Comparison of ENCODE assay signal across 11 cellular contexts in the genomic region with DNA sequence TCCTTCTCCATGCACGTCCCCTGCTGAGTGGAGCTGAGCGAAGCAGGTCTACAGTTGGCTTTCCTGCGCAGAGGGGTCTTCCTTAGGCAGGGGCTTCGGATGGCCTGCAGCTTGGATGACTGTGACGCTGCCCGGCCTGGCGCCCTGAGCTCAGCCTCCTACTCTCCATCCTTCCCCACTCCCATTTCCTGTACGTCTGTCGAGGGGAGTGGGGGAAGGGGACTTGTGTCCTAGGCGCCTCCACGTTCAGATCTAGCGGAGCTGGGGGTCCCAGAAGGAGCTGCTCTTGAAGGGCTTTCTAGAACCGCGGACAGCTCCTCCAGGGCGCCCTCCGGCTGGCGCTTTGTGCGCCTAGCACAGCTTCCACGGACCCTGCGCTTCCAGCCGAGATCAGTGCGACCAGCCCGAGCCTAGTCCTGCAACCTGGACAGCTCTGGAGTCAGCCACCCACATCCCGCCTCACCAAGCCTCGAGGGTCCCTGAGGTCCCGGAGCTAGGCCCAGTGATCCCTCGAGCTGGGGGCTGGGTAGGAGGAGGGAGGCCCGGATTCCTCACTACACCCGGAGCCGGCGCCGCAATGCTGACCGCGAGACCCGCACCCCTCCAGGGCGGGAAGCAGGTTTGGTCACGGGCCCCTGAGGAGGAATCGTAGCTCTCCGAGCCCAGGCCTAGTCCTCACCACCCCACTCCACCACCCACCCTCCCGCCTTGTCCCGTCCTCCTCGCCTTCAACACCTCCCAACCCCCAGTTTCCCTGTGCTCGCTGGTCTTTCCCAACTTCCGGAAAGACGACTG. TPM values are rescaled to one million over a fixed set of nuclear protein-coding genes. Genes with fewer than 3 reads are reported as not detected.
DNase-seq lines count a peak whose midpoint lies in the region; ATAC-seq, FAIRE-seq and TF ChIP-seq lines count a peak whose summit lies in the region.
"Had no signal": no experiment of that assay in that cellular context is flagged by ENCODE, and none has a peak within 500 bp of the region (broad histone marks: within the 10 kb centered on the region; RNA-seq: fewer than 3 reads in every experiment).

No MANE protein-coding gene starts in this region.

- no peak overlapping the region for H3K27ac ChIP-seq in left ventricle myocardium inferior (replicated peaks)
- H3K27ac ChIP-seq in coronary artery, result no peak overlapping the region
- H3K27ac ChIP-seq in naive thymus-derived CD4-positive, alpha-beta T cell (ENCODE audit: low read depth, low read length), result no peak overlapping the region
- no peak overlapping the region for H3K27ac ChIP-seq in uterus

- TF ChIP-seq CTCF in left ventricle myocardium inferior (IDR thresholded peaks at IDR 0.05; ENCODE audit: borderline replicate concordance) (no peak), coronary artery (IDR thresholded peaks at IDR 0.05) (no peak), uterus (IDR thresholded peaks at IDR 0.05) (no peak)

- peak overlapping the region in 9 of 10 donors; percentile 4 to 89 (median 78) for H3K4me3 Mint-ChIP-seq in naive thymus-derived CD4-positive, alpha-beta T cell

- CTCF ChIA-PET in naive thymus-derived CD4-positive, alpha-beta T cell (lab: Charles Lee), result no interaction called here

- TF ChIP-seq POLR2A in uterus (IDR thresholded peaks at IDR 0.05), result no peak

- DNase-seq in left ventricle myocardium inferior (no peak), Right ventricle myocardium superior (no peak), coronary artery (ENCODE audit: low spot score) (peak; percentile 63), uterus (no peak), RCC 7860 (ENCODE audit: low spot score) (no peak)
- no peak for DNase-seq in naive thymus-derived CD4-positive, alpha-beta T cell
- DNase-seq: activated naive CD4-positive, alpha-beta T cell treated with anti-CD3 and anti-CD28 coated beads, Interleukin-2, amount 50 U/mL, for 16 hours; NCI-H1694; T-helper 2 cell had no signal

- H3K4me1 Mint-ChIP-seq in naive thymus-derived CD4-positive, alpha-beta T cell, result peaks cover 6 to 25% (median 15%) of the 10 kb centered on the region in 7 donors

- H3K4me1 ChIP-seq in left ventricle myocardium inferior (peaks cover 57% of the 10 kb centered on the region), uterus (peaks cover 0 to 15% of the 10 kb centered on the region in 2 donors)
- H3K4me1 ChIP-seq in naive thymus-derived CD4-positive, alpha-beta T cell (ENCODE audit: control insufficient read depth in 2 of 2, insufficient read depth in 2 of 2, low read length in 2 of 2), result peaks cover 0 to 11% of the 10 kb centered on the region in 2 donors

- no peak overlapping the region for H3K27ac Mint-ChIP-seq in naive thymus-derived CD4-positive, alpha-beta T cell

- peak overlapping the region; percentile 72 for H3K4me3 ChIP-seq in left ventricle myocardium inferior
- peak overlapping the region; percentile 83 for H3K4me3 ChIP-seq in coronary artery
- no peak overlapping the region for H3K4me3 ChIP-seq in naive thymus-derived CD4-positive, alpha-beta T cell (ENCODE audit: low read length)
- peak overlapping the region; percentile 46 to 65 for H3K4me3 ChIP-seq in uterus

- H3K27me3 ChIP-seq in left ventricle myocardium inferior (ENCODE audit: low read depth) (peaks cover 74% of the 10 kb centered on the region), uterus (no peaks in the 10 kb centered on the region)
- peaks cover 0 to 15% of the 10 kb centered on the region in 2 donors for H3K27me3 ChIP-seq in naive thymus-derived CD4-positive, alpha-beta T cell (ENCODE audit: control insufficient read depth in 2 of 2, insufficient read depth in 2 of 2, low read length in 2 of 2)

- no peaks in the 10 kb centered on the region for H3K9me3 ChIP-seq in left ventricle myocardium inferior (replicated peaks)
- H3K9me3 ChIP-seq in naive thymus-derived CD4-positive, alpha-beta T cell (ENCODE audit: control insufficient read depth in 2 of 3, low read length in 3 of 3), result no peaks in the 10 kb centered on the region
- H3K9me3 ChIP-seq in uterus, result no peaks in the 10 kb centered on the region

- POLR2A ChIA-PET in naive thymus-derived CD4-positive, alpha-beta T cell (lab: Charles Lee), result no interaction called here

- no peaks in the 10 kb centered on the region for H3K9me3 Mint-ChIP-seq in naive thymus-derived CD4-positive, alpha-beta T cell

- H3K27me3 Mint-ChIP-seq in naive thymus-derived CD4-positive, alpha-beta T cell, result peaks cover 41 to 77% (median 55%) of the 10 kb centered on the region in 5 donors

- H3K36me3 ChIP-seq in left ventricle myocardium inferior, result no peaks in the 10 kb centered on the region
- no peaks in the 10 kb centered on the region for H3K36me3 ChIP-seq in naive thymus-derived CD4-positive, alpha-beta T cell (ENCODE audit: control insufficient read depth in 2 of 3, insufficient read depth in 3 of 3, low read length in 3 of 3)
- H3K36me3 ChIP-seq in uterus, result no peaks in the 10 kb centered on the region

- FAIRE-seq in RCC 7860 (lab: Jason Lieb, UNC), result no peak

- intact Hi-C loops in left ventricle myocardium inferior (cut with micrococcal nuclease) (no loop called here), Right ventricle myocardium superior (cut with DNase I) (no loop called here), uterus (cut with DNase I; ENCODE audit: low total_unique reads) (no loop called here)
- intact Hi-C loops in naive thymus-derived CD4-positive, alpha-beta T cell (cut with micrococcal nuclease), result no loop called here

- peaks cover 0 to 3% (median 0%) of the 10 kb centered on the region in 5 donors for H3K36me3 Mint-ChIP-seq in naive thymus-derived CD4-positive, alpha-beta T cell

- ATAC-seq in Right ventricle myocardium superior (ENCODE audit: poor library complexity), result no peak
- no peak for ATAC-seq in naive thymus-derived CD4-positive, alpha-beta T cell
- no peak for ATAC-seq in GM18873 (IDR thresholded peaks at IDR 0.05; ENCODE audit: low FRiP score, unreplicated experiment)
- no peak for ATAC-seq in HG02970 (IDR thresholded peaks at IDR 0.05; ENCODE audit: low FRiP score, unreplicated experiment)

RNA-seq across cellular contexts. Expression of a gene that starts 1.8 kb away (rescaled TPM):
- 1.6 TPM for total RNA-seq in left ventricle myocardium inferior
- total RNA-seq in Right ventricle myocardium superior, result 1.1 TPM
- not detected for total RNA-seq in naive thymus-derived CD4-positive, alpha-beta T cell
- not detected for polyA plus RNA-seq in naive thymus-derived CD4-positive, alpha-beta T cell
- 1 to 10 TPM in 3 of 4 donors, under 1 TPM in 1; 0.88 to 7.3 (median 4.1) TPM for total RNA-seq in uterus
